Comparison of ENCODE assay signal across 22 cellular contexts in genomic region chr12:6834254-6834653, GRCh38. TPM values are rescaled to one million over a fixed set of nuclear protein-coding genes. Genes with fewer than 3 reads are reported as not detected.
A peak's percentile ranks its signal among the peaks of the same experiment; 100 is the strongest.
DNase-seq lines count a peak whose midpoint lies in the region; ATAC-seq and TF ChIP-seq lines count a peak whose summit lies in the region.
"Had no signal": no experiment of that assay in that cellular context is flagged by ENCODE, and none has a peak within 500 bp of the region (broad histone marks: within the 10 kb centered on the region; RNA-seq: fewer than 3 reads in every experiment).

No MANE protein-coding gene starts in this region.

- H3K27me3 Mint-ChIP-seq in GM23338 (ENCODE audit: insufficient read depth, low read depth, poor library complexity) (peaks cover 14% of the 10 kb centered on the region), brain (peaks cover 6% of the 10 kb centered on the region)

- TF ChIP-seq POLR2A in GM18505 (IDR thresholded peaks at IDR 0.05; ENCODE audit: borderline replicate concordance, extremely low read depth, insufficient read depth, insufficient read length) = no peak

- H3K9me3 Mint-ChIP-seq in GM23338 (no peaks in the 10 kb centered on the region), brain (no peaks in the 10 kb centered on the region)
- no peaks in the 10 kb centered on the region for H3K9me3 Mint-ChIP-seq in stimulated activated effector memory CD8-positive, alpha-beta T cell treated with anti-CD3 and anti-CD28 coated beads, Interleukin-12 subunit alpha, Interleukin-12 subunit beta, amount 100 ng/mL, for 72 hours
- H3K9me3 Mint-ChIP-seq: CD8-positive, alpha-beta T cell had no signal

- no peaks in the 10 kb centered on the region for H3K9me3 ChIP-seq in right atrium auricular region
- H3K9me3 ChIP-seq: BLaER1 treated with 17β-estradiol and CSF1 and Interleukin-3, amounts not matched to agents 10 nM and 100 nM; SJSA1 had no signal

- no peak for DNase-seq in right atrium auricular region (ENCODE audit: low spot score)
- DNase-seq in left cardiac atrium = no peak
- no peak for DNase-seq in GM23338 (ENCODE audit: low spot score)
- DNase-seq in stimulated activated effector memory CD8-positive, alpha-beta T cell treated with anti-CD3 and anti-CD28 coated beads, Interleukin-12 subunit alpha, Interleukin-12 subunit beta, amount 100 ng/mL, for 72 hours (ENCODE audit: low spot score in 2 of 2) = no peak
- DNase-seq in kidney glomerular epithelial cell (lab: John Stamatoyannopoulos, UW) = no peak
- DNase-seq: CD8-positive, alpha-beta T cell; DMS53; GDM1; GOT3; NCI-H1105; NCI-H146; NCI-H2029 treated with DMSO at 0.1 percent for 48 hours; NCI-H2171; NCI-H345; NCI-H524; NCI-H774; NK-92 treated with Interleukin-12 subunit alpha and Interleukin-12 subunit beta, amount 100 ng/mL, for 24 hours had no signal

- H3K27ac ChIP-seq in right atrium auricular region (peak overlapping the region; percentile 65 to 85), GM23338 (ENCODE audit: low read depth) (peak overlapping the region; percentile 69; the same call in 1 of the 2 replicates)
- H3K27ac ChIP-seq: BLaER1 treated with 17β-estradiol and CSF1 and Interleukin-3, amounts not matched to agents 10 nM and 100 nM; KMS-11; SJSA1 had no signal

- peaks cover 83% of the 10 kb centered on the region for H3K36me3 Mint-ChIP-seq in GM23338 (ENCODE audit: low read depth)
- H3K36me3 Mint-ChIP-seq in brain = peaks cover 49% of the 10 kb centered on the region
- peaks cover 5% of the 10 kb centered on the region for H3K36me3 Mint-ChIP-seq in stimulated activated effector memory CD8-positive, alpha-beta T cell treated with anti-CD3 and anti-CD28 coated beads, Interleukin-12 subunit alpha, Interleukin-12 subunit beta, amount 100 ng/mL, for 72 hours

- intact Hi-C loops in left cardiac atrium (cut with DNase I) = no loop called here

- peaks cover 23% of the 10 kb centered on the region for H3F3A ChIP-seq in GM23338 (replicated peaks; ENCODE audit: low read depth)

- H3K4me2 ChIP-seq in GM23338 = no peak overlapping the region
- H3K4me2 ChIP-seq: BLaER1 treated with 17β-estradiol and CSF1 and Interleukin-3, amounts not matched to agents 10 nM and 100 nM; KMS-11 had no signal

- TF ChIP-seq CTCF in right atrium auricular region (IDR thresholded peaks at IDR 0.05) (no peak), GM23338 (conservative IDR thresholded peaks at IDR 0.05; ENCODE audit: low read depth in 2 of 2) (no peak), brain (conservative IDR thresholded peaks at IDR 0.05) (no peak)

- H3K27ac Mint-ChIP-seq in GM23338 = no peak overlapping the region; the same call in 1 of the 2 replicates
- H3K27ac Mint-ChIP-seq in brain = peak overlapping the region in 3 of 5 experiments; percentile 23 to 57 (median 47)
- H3K27ac Mint-ChIP-seq in stimulated activated effector memory CD8-positive, alpha-beta T cell treated with anti-CD3 and anti-CD28 coated beads, Interleukin-12 subunit alpha, Interleukin-12 subunit beta, amount 100 ng/mL, for 72 hours = no peak overlapping the region
- H3K27ac Mint-ChIP-seq: CD8-positive, alpha-beta T cell had no signal

- H3K27me3 ChIP-seq in right atrium auricular region = no peaks in the 10 kb centered on the region
- no peaks in the 10 kb centered on the region for H3K27me3 ChIP-seq in GM23338 (ENCODE audit: insufficient read depth)

- ATAC-seq in left cardiac atrium (no peak), GM23338 (no peak), GM18505 (IDR thresholded peaks at IDR 0.05; ENCODE audit: unreplicated experiment) (no peak)
- peak; percentile 36 for ATAC-seq in stimulated activated effector memory CD8-positive, alpha-beta T cell treated with anti-CD3 and anti-CD28 coated beads, Interleukin-12 subunit alpha, Interleukin-12 subunit beta, amount 100 ng/mL, for 72 hours
- ATAC-seq: CD8-positive, alpha-beta T cell had no signal

- H2AFZ ChIP-seq in GM23338 = no peak overlapping the region

- H3K4me3 Mint-ChIP-seq in GM23338 = no peak overlapping the region
- peak overlapping the region in 1 of 5 experiments; percentile 54 for H3K4me3 Mint-ChIP-seq in brain
- no peak overlapping the region for H3K4me3 Mint-ChIP-seq in stimulated activated effector memory CD8-positive, alpha-beta T cell treated with anti-CD3 and anti-CD28 coated beads, Interleukin-12 subunit alpha, Interleukin-12 subunit beta, amount 100 ng/mL, for 72 hours
- H3K4me3 Mint-ChIP-seq: CD8-positive, alpha-beta T cell had no signal

- peaks cover 42% of the 10 kb centered on the region for H3K36me3 ChIP-seq in right atrium auricular region
- peaks cover 6% of the 10 kb centered on the region; the same call in 1 of the 2 replicates for H3K36me3 ChIP-seq in GM23338 (ENCODE audit: insufficient read depth)
- H3K36me3 ChIP-seq: BLaER1 treated with 17β-estradiol and CSF1 and Interleukin-3, amounts not matched to agents 10 nM and 100 nM; SJSA1 had no signal

- H3K4me1 ChIP-seq in right atrium auricular region (peaks cover 0 to 11% of the 10 kb centered on the region in 2 donors), GM23338 (ENCODE audit: insufficient read depth) (peaks cover 10% of the 10 kb centered on the region; the same call in 1 of the 2 replicates)

- H3K4me3 ChIP-seq in right atrium auricular region (peak overlapping the region; percentile 34 to 41), GM23338 (no peak overlapping the region)
- H3K4me3 ChIP-seq: BLaER1 treated with 17β-estradiol and CSF1 and Interleukin-3, amounts not matched to agents 10 nM and 100 nM; SJSA1 had no signal

- H3K9me2 ChIP-seq in GM23338 (ENCODE audit: insufficient read depth) = no peaks in the 10 kb centered on the region

- H4K20me1 ChIP-seq in GM23338 (replicated peaks; ENCODE audit: insufficient read depth) = peaks cover 3% of the 10 kb centered on the region; the same call in 1 of the 2 replicates

- H3K4me1 Mint-ChIP-seq in GM23338 (peaks cover 20% of the 10 kb centered on the region), brain (peaks cover 30% of the 10 kb centered on the region)
- H3K4me1 Mint-ChIP-seq in stimulated activated effector memory CD8-positive, alpha-beta T cell treated with anti-CD3 and anti-CD28 coated beads, Interleukin-12 subunit alpha, Interleukin-12 subunit beta, amount 100 ng/mL, for 72 hours = peaks cover 23% of the 10 kb centered on the region

- H3K79me2 ChIP-seq in GM23338 (replicated peaks; ENCODE audit: insufficient read depth) = peaks cover 9% of the 10 kb centered on the region

TF ChIP-seq in GM23338, 12 proteins besides CTCF, POLR2A, EP300 and RAD21:
- TF ChIP-seq ETS1 (IDR thresholded peaks at IDR 0.05) (no peak), JUNB (IDR thresholded peaks at IDR 0.05; ENCODE audit: unreplicated experiment) (no peak), ZNF331 (CRISPR knock-in tag; IDR thresholded peaks at IDR 0.05; ENCODE audit: low read depth) (no peak), POLR2AphosphoS5 (IDR thresholded peaks at IDR 0.05; ENCODE audit: low read depth) (no peak)
TF ChIP-seq in GM23338: peak in this region for 0.

RNA-seq across cellular contexts. Expression of gene P3H3, which starts 6.0 kb away (rescaled TPM):
- total RNA-seq in right atrium auricular region (10 to 100 TPM in 1 of 2 donors, 1 to 10 TPM in 1; 7.0 to 11.0 TPM), left cardiac atrium (10 to 100 TPM; 13.2 to 22.3 TPM)
- total RNA-seq in GM23338 (2014; rRNA removed; shearing (Covaris generic)) = 38.2 and 39.2 TPM in 2 replicates
- polyA plus RNA-seq in GM23338 (2016; fragmentation: Nextera tagmentation; extraction: Ambion mirVana) (15.8 and 16.4 TPM in 2 replicates), brain (ENCODE audit: insufficient read depth, low read depth, low replicate concordance) (14.5 TPM)

RNA-seq across cellular contexts. Expression of gene GNB3, which starts 6.5 kb away (rescaled TPM):
- total RNA-seq in right atrium auricular region (1 to 10 TPM in 1 of 2 donors, under 1 TPM in 1; 0.83 to 1.5 TPM), left cardiac atrium (1 to 10 TPM; 2.3 to 5.8 TPM)
- 3.3 and 8.2 TPM in 2 replicates for total RNA-seq in GM23338 (2014; rRNA removed; shearing (Covaris generic))
- polyA plus RNA-seq in GM23338 (2016; fragmentation: Nextera tagmentation; extraction: Ambion mirVana) (3.6 and 5.4 TPM in 2 replicates), brain (ENCODE audit: insufficient read depth, low read depth, low replicate concordance) (4.8 TPM)
- total RNA-seq: SJSA1 had no signal

RNA-seq across cellular contexts. Expression of gene GPR162, which starts 12.6 kb away (rescaled TPM):
- 1 to 10 TPM in 1 of 2 donors, under 1 TPM in 1; 0.44 to 7.0 TPM for total RNA-seq in right atrium auricular region
- 1 to 10 TPM; 5.3 to 8.4 TPM for total RNA-seq in left cardiac atrium
- 3.0 and 5.0 TPM in 2 replicates for total RNA-seq in GM23338 (2014; rRNA removed; shearing (Covaris generic))
- polyA plus RNA-seq in GM23338 (2016; fragmentation: Nextera tagmentation; extraction: Ambion mirVana) = 4.7 and 5.0 TPM in 2 replicates
- 59.9 TPM for polyA plus RNA-seq in brain (ENCODE audit: insufficient read depth, low read depth, low replicate concordance)
- total RNA-seq: CD8-positive, alpha-beta T cell had no signal

RNA-seq across cellular contexts. Expression of gene CDCA3, which starts 16.8 kb away (rescaled TPM):
- total RNA-seq in right atrium auricular region (1 to 10 TPM in 1 of 2 donors, under 1 TPM in 1; 0.39 to 1.7 TPM), left cardiac atrium (under 1 TPM in 1 of 2 donors, not detected in 1; 0.82 TPM)
- 37.2 and 47.4 TPM in 2 replicates for total RNA-seq in GM23338 (2014; rRNA removed; shearing (Covaris generic))
- polyA plus RNA-seq in GM23338 (2016; fragmentation: Nextera tagmentation; extraction: Ambion mirVana) (75.6 and 79.2 TPM in 2 replicates), brain (ENCODE audit: insufficient read depth, low read depth, low replicate concordance) (38.2 TPM)

RNA-seq across cellular contexts. Expression of gene USP5, which starts 17.7 kb away (rescaled TPM):
- total RNA-seq in right atrium auricular region (10 to 100 TPM; 35.3 to 45.1 TPM), left cardiac atrium (10 to 100 TPM; 63.4 to 65.4 TPM)
- total RNA-seq in GM23338 (2014; rRNA removed; shearing (Covaris generic)) = 97.2 and 109 TPM in 2 replicates
- polyA plus RNA-seq in GM23338 (2016; fragmentation: Nextera tagmentation; extraction: Ambion mirVana) (35.0 and 35.1 TPM in 2 replicates), brain (ENCODE audit: insufficient read depth, low read depth, low replicate concordance) (106 TPM)

Comparison
In these comparisons a context has a peak if more than half of its experiments do, and no peak if none do; other contexts are left out.
1. H3K27ac Mint-ChIP-seq: peak in brain (3 of 5); none in GM23338 (single experiment) and stimulated activated effector memory CD8-positive, alpha-beta T cell treated with anti-CD3 and anti-CD28 coated beads, Interleukin-12 subunit alpha, Interleukin-12 subunit beta, amount 100 ng/mL, for 72 hours (single experiment).